Comparison of ENCODE assay signal across 20 cellular contexts in the genomic region with DNA sequence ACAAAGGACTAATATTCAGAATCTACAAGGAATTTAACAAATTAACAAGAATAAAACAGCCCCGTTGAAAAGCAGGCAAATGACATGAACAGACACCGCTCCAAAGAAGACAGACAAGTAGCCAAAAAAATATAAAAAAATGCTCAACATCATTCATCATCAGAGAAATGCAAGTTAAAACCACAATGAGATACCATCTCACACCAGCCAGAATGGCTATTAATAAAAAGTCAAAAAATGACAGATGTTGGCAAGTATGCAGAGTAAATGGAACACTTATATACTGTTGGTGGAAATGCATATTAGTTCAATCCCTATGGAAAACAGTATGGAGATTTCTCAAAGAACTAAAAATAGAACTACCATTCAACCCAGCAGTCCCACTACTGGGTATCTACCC.
DNase-seq lines count a peak whose midpoint lies in the region; ATAC-seq, FAIRE-seq and TF ChIP-seq lines count a peak whose summit lies in the region.
"Had no signal": no experiment of that assay in that cellular context is flagged by ENCODE, and none has a peak within 500 bp of the region (broad histone marks: within the 10 kb centered on the region; RNA-seq: fewer than 3 reads in every experiment).

No MANE protein-coding gene starts in this region.

- H3K9me3 ChIP-seq in keratinocyte (ENCODE audit: control insufficient read depth, low read depth, low read length) = no peaks in the 10 kb centered on the region
- no peaks in the 10 kb centered on the region for H3K9me3 ChIP-seq in gastrocnemius medialis

- no peak for TF ChIP-seq POLR2A in gastrocnemius medialis (IDR thresholded peaks at IDR 0.05)

- H3K4me1 ChIP-seq in keratinocyte (ENCODE audit: control insufficient read depth, extremely low read depth, insufficient read depth, low read length) (peaks cover 11% of the 10 kb centered on the region), gastrocnemius medialis (no peaks in the 10 kb centered on the region)

- no peak overlapping the region for H3K4me2 ChIP-seq in keratinocyte (ENCODE audit: control insufficient read depth, extremely low read depth, insufficient read depth, low read depth, low read length)

- H3K4me1 Mint-ChIP-seq in activated T-cell treated with anti-CD3 and anti-CD28 coated beads, Interleukin-2, amount 50 U/mL, for 24 hours (ENCODE audit: low read depth) = no peaks in the 10 kb centered on the region
- H3K4me1 Mint-ChIP-seq: CD14-positive monocyte had no signal

- no peaks in the 10 kb centered on the region for H3K9me1 ChIP-seq in keratinocyte (ENCODE audit: control insufficient read depth, extremely low read depth, insufficient read depth, low read length)

- H3K79me2 ChIP-seq in keratinocyte (ENCODE audit: control insufficient read depth, insufficient read depth, low read length) = no peaks in the 10 kb centered on the region

- no peak for ATAC-seq in GM21528 (IDR thresholded peaks at IDR 0.05; ENCODE audit: low FRiP score, unreplicated experiment)
- no peak for ATAC-seq in gastrocnemius medialis
- ATAC-seq: CD8-positive, alpha-beta T cell; GM12878; K562 had no signal

- H3K4me3 Mint-ChIP-seq in activated T-cell treated with anti-CD3 and anti-CD28 coated beads, Interleukin-2, amount 50 U/mL, for 24 hours = no peak overlapping the region
- H3K4me3 Mint-ChIP-seq: CD14-positive monocyte; CD8-positive, alpha-beta T cell had no signal

- in situ Hi-C loops in gastrocnemius medialis (cut with MboI; ENCODE audit: low sequenced_read_pairs in 4 of 4) = no loop called here

- H3K36me3 Mint-ChIP-seq in activated T-cell treated with anti-CD3 and anti-CD28 coated beads, Interleukin-2, amount 50 U/mL, for 24 hours (ENCODE audit: low read depth) = no peaks in the 10 kb centered on the region
- H3K36me3 Mint-ChIP-seq: CD14-positive monocyte; CD8-positive, alpha-beta T cell had no signal

- H3K27me3 Mint-ChIP-seq in activated T-cell treated with anti-CD3 and anti-CD28 coated beads, Interleukin-2, amount 50 U/mL, for 24 hours = no peaks in the 10 kb centered on the region

- FAIRE-seq in keratinocyte (lab: Jason Lieb, UNC) = peak; percentile 57
- FAIRE-seq: D721Med, GM12878, GM18507, K562 had no signal

- no peak overlapping the region for H3K9ac ChIP-seq in keratinocyte (ENCODE audit: control insufficient read depth, extremely low read depth, insufficient read depth, low read length)

- TF ChIP-seq CTCF in keratinocyte (optimal IDR thresholded peaks at IDR 0.05 in 1 of 3, IDR thresholded peaks at IDR 0.05 in 1 of 3, conservative IDR thresholded peaks at IDR 0.05 in 1 of 3; ENCODE audit: extremely low read depth in 1 of 3, insufficient read depth in 2 of 3, low read length in 3 of 3) (no peak), gastrocnemius medialis (IDR thresholded peaks at IDR 0.05 in 4 of 5, conservative IDR thresholded peaks at IDR 0.05 in 1 of 5) (no peak)

- no peaks in the 10 kb centered on the region for H3K9me3 Mint-ChIP-seq in activated T-cell treated with anti-CD3 and anti-CD28 coated beads, Interleukin-2, amount 50 U/mL, for 24 hours

- H4K20me1 ChIP-seq in keratinocyte (ENCODE audit: control insufficient read depth, extremely low read depth, insufficient read depth, low read length) = no peaks in the 10 kb centered on the region

- dilution Hi-C loops in keratinocyte (cut with MboI; ENCODE audit: extremely low pct_ligation_motif_present, low sequenced_read_pairs) = no loop called here

- no peak overlapping the region for H3K4me3 ChIP-seq in keratinocyte (ENCODE audit: control insufficient read depth in 2 of 3, extremely low read depth in 1 of 3, insufficient read depth in 2 of 3, low read depth in 1 of 3, low read length in 3 of 3)
- H3K4me3 ChIP-seq in gastrocnemius medialis = no peak overlapping the region
- H3K4me3 ChIP-seq: GM12878, K562 had no signal

- peak; percentile 11 for DNase-seq in NCI-H446 treated with DMSO at 0.1 percent for 48 hours (lab: John Stamatoyannopoulos, UW)
- DNase-seq in NCI-H446 (lab: John Stamatoyannopoulos, UW) = no peak
- DNase-seq in NCI-H226 = peak; percentile 57
- DNase-seq in keratinocyte (ENCODE audit: low read depth, low spot score) = no peak
- no peak for DNase-seq in activated T-cell treated with anti-CD3 and anti-CD28 coated beads, Interleukin-2, amount 50 U/mL, for 24 hours
- no peak for DNase-seq in activated naive CD4-positive, alpha-beta T cell treated with anti-CD3 and anti-CD28 coated beads, Interleukin-2, amount 50 U/mL, for 16 hours
- DNase-seq in gastrocnemius medialis = no peak
- DNase-seq: CD8-positive, alpha-beta T cell; COR-L47; DMS153; DMS79 treated with DMSO at 0.1 percent for 48 hours; HCEC 1CT had no signal

- intact Hi-C loops in gastrocnemius medialis (cut with DNase I; ENCODE audit: low total_unique reads) = no loop called here

- H3K36me3 ChIP-seq in keratinocyte (ENCODE audit: control insufficient read depth in 2 of 2, extremely low read depth in 1 of 2, insufficient read depth in 2 of 2, low read length in 2 of 2) (no peaks in the 10 kb centered on the region), gastrocnemius medialis (no peaks in the 10 kb centered on the region)

- no peak overlapping the region for H3K27ac Mint-ChIP-seq in activated T-cell treated with anti-CD3 and anti-CD28 coated beads, Interleukin-2, amount 50 U/mL, for 24 hours
- H3K27ac Mint-ChIP-seq: CD14-positive monocyte; CD8-positive, alpha-beta T cell had no signal

- no peak overlapping the region for H2AFZ ChIP-seq in keratinocyte (ENCODE audit: control insufficient read depth, low read length)

- H3K27ac ChIP-seq in keratinocyte (ENCODE audit: control insufficient read depth, insufficient read depth, low read length) (no peak overlapping the region), gastrocnemius medialis (no peak overlapping the region)
- H3K27ac ChIP-seq: 22Rv1, HL-60 had no signal

- H3K27me3 ChIP-seq in keratinocyte (ENCODE audit: control insufficient read depth, extremely low read depth, insufficient read depth, low read length) = no peaks in the 10 kb centered on the region
- H3K27me3 ChIP-seq in gastrocnemius medialis = no peaks in the 10 kb centered on the region

Comparison
In these comparisons a context has a peak if more than half of its experiments do, and no peak if none do; other contexts are left out.
1. DNase-seq: peak in NCI-H446 treated with DMSO at 0.1 percent for 48 hours (single experiment) and NCI-H226 (single experiment); none in NCI-H446 (0 of 2), keratinocyte (single experiment), activated T-cell treated with anti-CD3 and anti-CD28 coated beads, Interleukin-2, amount 50 U/mL, for 24 hours (single experiment), activated naive CD4-positive, alpha-beta T cell treated with anti-CD3 and anti-CD28 coated beads, Interleukin-2, amount 50 U/mL, for 16 hours (single experiment) and gastrocnemius medialis (0 of 2).